15 cellular contexts compared by ENCODE assay signal in genomic region chr9:12785941-12786340, GRCh38. TPM values are rescaled to one million over a fixed set of nuclear protein-coding genes. Genes with fewer than 3 reads are reported as not detected.
DNase-seq lines count a peak whose midpoint lies in the region; ATAC-seq and TF ChIP-seq lines count a peak whose summit lies in the region.
"Had no signal": no experiment of that assay in that cellular context is flagged by ENCODE, and none has a peak within 500 bp of the region (broad histone marks: within the 10 kb centered on the region; RNA-seq: fewer than 3 reads in every experiment).

No MANE protein-coding gene starts in this region.

- no peaks in the 10 kb centered on the region for H3K9me3 ChIP-seq in RWPE2 (ENCODE audit: severe bottlenecking)
- no peaks in the 10 kb centered on the region for H3K9me3 ChIP-seq in esophagus squamous epithelium
- no peaks in the 10 kb centered on the region for H3K9me3 ChIP-seq in osteoblast (ENCODE audit: low read depth, low read length)
- no peaks in the 10 kb centered on the region for H3K9me3 ChIP-seq in upper lobe of left lung

- H2AFZ ChIP-seq in osteoblast (ENCODE audit: low read length) = no peak overlapping the region
- H2AFZ ChIP-seq: GM23338 had no signal

- H3K4me3 ChIP-seq in RWPE2 (ENCODE audit: severe bottlenecking) (no peak overlapping the region), esophagus squamous epithelium (no peak overlapping the region), osteoblast (ENCODE audit: insufficient read depth, low read length) (no peak overlapping the region), upper lobe of left lung (no peak overlapping the region)
- H3K4me3 ChIP-seq: GM23338 had no signal

- peak overlapping the region; percentile 46 for H3K4me2 ChIP-seq in osteoblast (ENCODE audit: insufficient read depth, low read length)
- H3K4me2 ChIP-seq: GM23338 had no signal

- H3K27ac ChIP-seq in RWPE2 (ENCODE audit: poor library complexity, severe bottlenecking) (peak overlapping the region; percentile 75), esophagus squamous epithelium (peak overlapping the region in 3 of 4 donors; percentile 81 to 85 (median 84)), osteoblast (ENCODE audit: low read depth, low read length) (peak overlapping the region; percentile 94), upper lobe of left lung (peak overlapping the region; percentile 84 to 89 (median 86))

- H3K79me2 ChIP-seq in osteoblast (ENCODE audit: insufficient read depth, low read length) = peaks cover 81% of the 10 kb centered on the region

- TF ChIP-seq CTCF in RWPE2 (IDR thresholded peaks at IDR 0.05; ENCODE audit: poor library complexity, severe bottlenecking) = no peak
- TF ChIP-seq CTCF in esophagus squamous epithelium (IDR thresholded peaks at IDR 0.05) = no peak
- no peak for TF ChIP-seq CTCF in osteoblast (IDR thresholded peaks at IDR 0.05; ENCODE audit: extremely low read depth, low read depth, low read length)
- no peak for TF ChIP-seq CTCF in upper lobe of left lung (IDR thresholded peaks at IDR 0.05)

- H3K27me3 ChIP-seq in RWPE2 (ENCODE audit: insufficient read depth, poor library complexity, severe bottlenecking) (no peaks in the 10 kb centered on the region), esophagus squamous epithelium (no peaks in the 10 kb centered on the region), osteoblast (ENCODE audit: insufficient read depth, low read length) (no peaks in the 10 kb centered on the region), upper lobe of left lung (no peaks in the 10 kb centered on the region)

- no peaks in the 10 kb centered on the region for H4K20me1 ChIP-seq in osteoblast (ENCODE audit: insufficient read depth, low read length)

- DNase-seq in RWPE2 (ENCODE audit: low spot score) (no peak), esophagus squamous epithelium (lab: John Stamatoyannopoulos, UW) (no peak), osteoblast (ENCODE audit: insufficient read length, low spot score, missing footprints) (no peak), upper lobe of left lung (no peak), NCI-H524 treated with DMSO at 0.1 percent for 48 hours (lab: John Stamatoyannopoulos, UW) (no peak), RKO (ENCODE audit: low spot score) (no peak), islet precursor cell (no peak)
- DNase-seq: activated CD8-positive, alpha-beta T cell treated with anti-CD3 and anti-CD28 coated beads, Interleukin-2, amount 10 ng/mL, durations not matched to agents 7 days and 5 days; NCI-H1436 treated with DMSO at 0.1 percent for 48 hours; NCI-H748 treated with DMSO at 0.1 percent for 48 hours; retina had no signal

- no peak for ATAC-seq in RWPE2 (ENCODE audit: low read depth)
- ATAC-seq in upper lobe of left lung (ENCODE audit: low FRiP score in 2 of 2) = no peak
- ATAC-seq in GM18505 (IDR thresholded peaks at IDR 0.05; ENCODE audit: unreplicated experiment) = no peak
- ATAC-seq: activated CD8-positive, alpha-beta T cell treated with anti-CD3 and anti-CD28 coated beads, Interleukin-2, amount 10 ng/mL, durations not matched to agents 7 days and 5 days; activated naive CD4-positive, alpha-beta T cell treated with anti-CD3 and anti-CD28 coated beads, Interleukin-2, amount 50 U/mL, for 72 hours; GM23338 had no signal

- no peak for TF ChIP-seq POLR2A in esophagus squamous epithelium (IDR thresholded peaks at IDR 0.05)
- TF ChIP-seq POLR2A in upper lobe of left lung (IDR thresholded peaks at IDR 0.05) = no peak
- no peak for TF ChIP-seq POLR2A in GM18505 (IDR thresholded peaks at IDR 0.05; ENCODE audit: borderline replicate concordance, extremely low read depth, insufficient read depth, insufficient read length)

- H3K36me3 ChIP-seq in RWPE2 (ENCODE audit: low read depth) = peaks cover 4% of the 10 kb centered on the region
- no peaks in the 10 kb centered on the region for H3K36me3 ChIP-seq in esophagus squamous epithelium
- peaks cover 10% of the 10 kb centered on the region for H3K36me3 ChIP-seq in osteoblast (ENCODE audit: insufficient read depth, low read length)
- H3K36me3 ChIP-seq in upper lobe of left lung = no peaks in the 10 kb centered on the region

- intact Hi-C loops in esophagus squamous epithelium (cut with DNase I) = no loop called here

- H3K4me1 ChIP-seq in RWPE2 (ENCODE audit: insufficient read depth, poor library complexity, severe bottlenecking) = peaks cover 26% of the 10 kb centered on the region
- H3K4me1 ChIP-seq in esophagus squamous epithelium = peaks cover 10 to 29% (median 16%) of the 10 kb centered on the region in 3 donors
- H3K4me1 ChIP-seq in osteoblast (ENCODE audit: insufficient read depth, low read length) = peaks cover 39% of the 10 kb centered on the region
- peaks cover 4 to 28% (median 11%) of the 10 kb centered on the region in 4 donors for H3K4me1 ChIP-seq in upper lobe of left lung

- no peak for TF ChIP-seq EP300 in upper lobe of left lung (IDR thresholded peaks at IDR 0.05)

RNA-seq across cellular contexts. Expression of gene LURAP1L, which starts 11.1 kb away (rescaled TPM):
- total RNA-seq in esophagus squamous epithelium (1 to 10 TPM in 3 of 4 donors, under 1 TPM in 1; 0.75 to 8.0 (median 3.9) TPM), osteoblast (88.3 and 107 TPM in 2 replicates), upper lobe of left lung (10 to 100 TPM; 25.4 to 59.7 (median 33.6) TPM)
- total RNA-seq: activated CD8-positive, alpha-beta T cell treated with anti-CD3 and anti-CD28 coated beads, Interleukin-2, amount 10 ng/mL, durations not matched to agents 7 days and 5 days; activated naive CD4-positive, alpha-beta T cell treated with anti-CD3 and anti-CD28 coated beads, Interleukin-2, amount 50 U/mL, for 72 hours; B cell had no signal
